20 cellular contexts compared by ENCODE assay signal in the genomic region with DNA sequence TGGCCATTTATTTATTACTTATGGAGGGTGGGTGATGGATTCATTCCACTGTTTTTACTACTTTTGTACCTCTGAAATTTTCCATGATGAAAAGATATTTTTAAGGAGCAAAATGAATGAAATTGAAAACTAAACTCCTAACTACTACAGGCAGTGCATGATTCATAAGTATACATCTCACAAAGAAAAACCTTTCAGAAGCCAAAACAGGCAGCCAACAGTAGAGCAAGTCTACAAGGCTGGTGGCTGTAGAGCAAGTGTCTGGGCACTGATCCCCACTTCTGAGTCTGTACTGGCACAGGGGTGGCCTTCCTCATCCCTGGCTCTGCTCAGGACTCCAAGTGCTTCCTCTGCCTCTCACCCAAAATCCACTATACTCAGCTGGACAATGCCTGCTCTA.
"Had no signal": no experiment of that assay in that cellular context is flagged by ENCODE, and none has a peak within 500 bp of the region (broad histone marks: within the 10 kb centered on the region; RNA-seq: fewer than 3 reads in every experiment).

No MANE protein-coding gene starts in this region.

- H3K4me3 Mint-ChIP-seq: activated CD8-positive, alpha-beta memory T cell treated with anti-CD3 and anti-CD28 coated beads, Interleukin-2, amount 10 ng/mL, durations not matched to agents 7 days and 5 days; activated naive CD4-positive, alpha-beta T cell treated with anti-CD3 and anti-CD28 coated beads, Interleukin-2, amount 50 U/mL, for 24 hours; T-helper 17 cell; WTC11 had no signal

- DNase-seq: activated CD4-positive, CD25-positive, alpha-beta regulatory T cell treated with anti-CD3 and anti-CD28 coated beads, Interleukin-2, amount 50 U/mL, for 72 hours; activated CD8-positive, alpha-beta memory T cell treated with anti-CD3 and anti-CD28 coated beads, Interleukin-2, amount 10 ng/mL, durations not matched to agents 7 days and 5 days; activated gamma-delta T cell; brain microvascular endothelial cell; cerebellar nuclear complex; MG63; MV-4-11; NCI-H1092 treated with DMSO at 0.1 percent for 48 hours; NCI-H1417 treated with DMSO at 0.1 percent for 48 hours; NCI-H1694 treated with DMSO at 0.1 percent for 48 hours; NCI-H2029 treated with DMSO at 0.1 percent for 48 hours; NCI-H345; NCI-H510A; NCI-H526 treated with DMSO at 0.1 percent for 48 hours; NCI-H82; SIG-M5; T-helper 17 cell; T-helper 9 cell had no signal

- H3K9me3 ChIP-seq: MG63 had no signal

- H3K27ac Mint-ChIP-seq: activated CD8-positive, alpha-beta memory T cell treated with anti-CD3 and anti-CD28 coated beads, Interleukin-2, amount 10 ng/mL, durations not matched to agents 7 days and 5 days; WTC11 had no signal

- H3K27ac ChIP-seq: brain microvascular endothelial cell had no signal

- H3K4me3 ChIP-seq: MG63 had no signal

- ATAC-seq: activated CD8-positive, alpha-beta memory T cell treated with anti-CD3 and anti-CD28 coated beads, Interleukin-2, amount 10 ng/mL, durations not matched to agents 7 days and 5 days; T-helper 17 cell; WTC11 had no signal

- H3K27me3 ChIP-seq: brain microvascular endothelial cell, MG63 had no signal

- H3K4me1 Mint-ChIP-seq: WTC11 had no signal

- H3K36me3 ChIP-seq: brain microvascular endothelial cell, MG63 had no signal

- H3K9me3 Mint-ChIP-seq: activated naive CD4-positive, alpha-beta T cell treated with anti-CD3 and anti-CD28 coated beads, Interleukin-2, amount 50 U/mL, for 24 hours had no signal

- H3K27me3 Mint-ChIP-seq: activated naive CD4-positive, alpha-beta T cell treated with anti-CD3 and anti-CD28 coated beads, Interleukin-2, amount 50 U/mL, for 24 hours; T-helper 17 cell had no signal
